24 cellular contexts compared by ENCODE assay signal in genomic region chr11:1049911-1050580, GRCh38. TPM values are rescaled to one million over a fixed set of nuclear protein-coding genes. Genes with fewer than 3 reads are reported as not detected.
DNase-seq lines count a peak whose midpoint lies in the region; ATAC-seq and TF ChIP-seq lines count a peak whose summit lies in the region.
"Had no signal": no experiment of that assay in that cellular context is flagged by ENCODE, and none has a peak within 500 bp of the region (broad histone marks: within the 10 kb centered on the region; RNA-seq: fewer than 3 reads in every experiment).

No MANE protein-coding gene starts in this region.

- H3K4me3 Mint-ChIP-seq in endodermal cell: no peak overlapping the region
- H3K4me3 Mint-ChIP-seq: activated CD4-positive, alpha-beta T cell treated with anti-CD3 and anti-CD28 coated beads for 36 hours; activated CD8-positive, alpha-beta T cell treated with anti-CD3 and anti-CD28 coated beads, Interleukin-2, amount 10 ng/mL, durations not matched to agents 7 days and 5 days; CD4-positive, CD25-positive, alpha-beta regulatory T cell; GM23338; IgD-negative memory B cell; T-helper 17 cell had no signal

- H3K36me3 Mint-ChIP-seq in endodermal cell (ENCODE audit: low read depth): no peaks in the 10 kb centered on the region
- H3K36me3 Mint-ChIP-seq: CD4-positive, CD25-positive, alpha-beta regulatory T cell; IgD-negative memory B cell had no signal

- POLR2A ChIA-PET in OCI-LY7 (lab: Charles Lee): no interaction called here

- H3K27ac ChIP-seq in BLaER1: peak overlapping the region; percentile 70
- H3K27ac ChIP-seq in endodermal cell (ENCODE audit: low read depth, low read length): no peak overlapping the region
- H3K27ac ChIP-seq in osteoblast (ENCODE audit: low read depth, low read length): no peak overlapping the region
- no peak overlapping the region for H3K27ac ChIP-seq in OCI-LY7 (ENCODE audit: low read depth, low read length, poor library complexity, severe bottlenecking)
- H3K27ac ChIP-seq: brain microvascular endothelial cell, testis had no signal

- BruUV-seq in OCI-LY7 (replicated peaks; lab: Mats Ljungman, UMichigan): no TSS peak

- no peak overlapping the region for H3K27ac Mint-ChIP-seq in endodermal cell
- H3K27ac Mint-ChIP-seq: activated CD4-positive, alpha-beta T cell treated with anti-CD3 and anti-CD28 coated beads for 36 hours; activated CD8-positive, alpha-beta T cell treated with anti-CD3 and anti-CD28 coated beads, Interleukin-2, amount 10 ng/mL, durations not matched to agents 7 days and 5 days; GM23338; T-helper 17 cell had no signal

- intact Hi-C loops in OCI-LY7 (cut with micrococcal nuclease; ENCODE audit: unreplicated experiment): no loop called here

- peaks cover 6% of the 10 kb centered on the region; the same call in 1 of the 2 replicates for H3K9me3 ChIP-seq in BLaER1
- peaks cover 3% of the 10 kb centered on the region for H3K9me3 ChIP-seq in endodermal cell (ENCODE audit: control insufficient read depth, low read length)
- no peaks in the 10 kb centered on the region for H3K9me3 ChIP-seq in osteoblast (ENCODE audit: low read depth, low read length)
- no peaks in the 10 kb centered on the region for H3K9me3 ChIP-seq in OCI-LY7 (ENCODE audit: low read length)
- H3K9me3 ChIP-seq: testis had no signal

- H3K4me2 ChIP-seq in BLaER1: peak overlapping the region; percentile 91
- H3K4me2 ChIP-seq in osteoblast (ENCODE audit: insufficient read depth, low read length): no peak overlapping the region
- H3K4me2 ChIP-seq in OCI-LY7 (ENCODE audit: low read length): no peak overlapping the region
- H3K4me2 ChIP-seq: GM23338 had no signal

- H3K79me2 ChIP-seq in osteoblast (ENCODE audit: insufficient read depth, low read length): no peaks in the 10 kb centered on the region
- H3K79me2 ChIP-seq in OCI-LY7 (ENCODE audit: insufficient read depth, low read depth, low read length): no peaks in the 10 kb centered on the region

- H3K27me3 Mint-ChIP-seq in endodermal cell (ENCODE audit: insufficient read depth): peaks cover 2% of the 10 kb centered on the region

- no peak for ATAC-seq in HG03025 (IDR thresholded peaks at IDR 0.05; ENCODE audit: low FRiP score, unreplicated experiment)

- WGBS in endodermal cell (ENCODE audit: insufficient coverage in 1 of 2, insufficient read length in 1 of 2), 2 experiments: 91 to 92% methylated on average over 14 to 18 of the region's 18 CpGs

- H3K4me1 ChIP-seq in BLaER1 (peaks cover 91% of the 10 kb centered on the region), endodermal cell (ENCODE audit: control insufficient read depth, insufficient read depth, low read length) (no peaks in the 10 kb centered on the region), osteoblast (ENCODE audit: insufficient read depth, low read length) (no peaks in the 10 kb centered on the region), OCI-LY7 (ENCODE audit: insufficient read depth, low read length, poor library complexity, severe bottlenecking) (no peaks in the 10 kb centered on the region)
- H3K4me1 ChIP-seq: testis had no signal

- H3K9me3 Mint-ChIP-seq in endodermal cell: peaks cover 2% of the 10 kb centered on the region
- H3K9me3 Mint-ChIP-seq: GM23338 had no signal

- H2AFZ ChIP-seq in osteoblast (ENCODE audit: low read length) (no peak overlapping the region), OCI-LY7 (ENCODE audit: low read length) (no peak overlapping the region)
- H2AFZ ChIP-seq: GM23338 had no signal

- H3K4me3 ChIP-seq in BLaER1 (peak overlapping the region; percentile 34; the same call in 1 of the 2 replicates), endodermal cell (ENCODE audit: low read length) (no peak overlapping the region), osteoblast (ENCODE audit: insufficient read depth, low read length) (no peak overlapping the region), OCI-LY7 (ENCODE audit: low read depth, low read length, poor library complexity, severe bottlenecking) (no peak overlapping the region)
- H3K4me3 ChIP-seq: GM23338, lung, testis had no signal

- DNase-seq in Daoy (ENCODE audit: low read depth) (peak; percentile 1), endodermal cell (peak; percentile 39), osteoblast (ENCODE audit: insufficient read length, low spot score, missing footprints) (peak; percentile 59), OCI-LY7 (ENCODE audit: low spot score) (no peak), hypothalamus (lab: John Stamatoyannopoulos, UW) (no peak)
- DNase-seq: activated CD4-positive, alpha-beta T cell treated with anti-CD3 and anti-CD28 coated beads for 36 hours; activated CD8-positive, alpha-beta T cell treated with anti-CD3 and anti-CD28 coated beads, Interleukin-2, amount 10 ng/mL, durations not matched to agents 7 days and 5 days; activated gamma-delta T cell; brain microvascular endothelial cell; CD4-positive, CD25-positive, alpha-beta regulatory T cell; DND-41; NCI-H187; stimulated activated naive CD8-positive, alpha-beta T cell treated with anti-CD3 and anti-CD28 coated beads, Interleukin-15, Interleukin-2, amounts not matched to agents 100 U/mL and 50 U/mL, for 24 hours; testis had no signal

- CTCF ChIA-PET in OCI-LY7 (lab: Charles Lee; ENCODE audit: unreplicated experiment): no interaction called here

- no peaks in the 10 kb centered on the region for H3K9me2 ChIP-seq in OCI-LY7 (ENCODE audit: insufficient read depth, low read length)

- no peaks in the 10 kb centered on the region for H3K4me1 Mint-ChIP-seq in endodermal cell
- H3K4me1 Mint-ChIP-seq: activated CD4-positive, alpha-beta T cell treated with anti-CD3 and anti-CD28 coated beads for 36 hours; GM23338 had no signal

- H3K27me3 ChIP-seq in BLaER1: no peaks in the 10 kb centered on the region
- no peaks in the 10 kb centered on the region for H3K27me3 ChIP-seq in endodermal cell (ENCODE audit: control insufficient read depth, insufficient read depth, low read length, poor library complexity, severe bottlenecking)
- peaks cover 25% of the 10 kb centered on the region for H3K27me3 ChIP-seq in osteoblast (ENCODE audit: insufficient read depth, low read length)
- H3K27me3 ChIP-seq: testis had no signal

- H3K9ac ChIP-seq in BLaER1 (peak overlapping the region; percentile 66), endodermal cell (ENCODE audit: extremely low read depth, low read length, poor library complexity, severe bottlenecking) (no peak overlapping the region)

- H4K20me1 ChIP-seq in BLaER1: no peaks in the 10 kb centered on the region
- no peaks in the 10 kb centered on the region for H4K20me1 ChIP-seq in osteoblast (ENCODE audit: insufficient read depth, low read length)
- H4K20me1 ChIP-seq in OCI-LY7 (ENCODE audit: insufficient read depth, low read length): no peaks in the 10 kb centered on the region

- TF ChIP-seq CTCF in endodermal cell (conservative IDR thresholded peaks at IDR 0.05) (no peak), osteoblast (IDR thresholded peaks at IDR 0.05; ENCODE audit: extremely low read depth, low read depth, low read length) (no peak), OCI-LY7 (conservative IDR thresholded peaks at IDR 0.05; ENCODE audit: low read length) (no peak)

- H3K36me3 ChIP-seq in BLaER1 (no peaks in the 10 kb centered on the region), endodermal cell (ENCODE audit: control insufficient read depth, insufficient read depth, low read length) (no peaks in the 10 kb centered on the region), osteoblast (ENCODE audit: insufficient read depth, low read length) (no peaks in the 10 kb centered on the region), OCI-LY7 (ENCODE audit: insufficient read depth, low read length) (no peaks in the 10 kb centered on the region)
- H3K36me3 ChIP-seq: brain microvascular endothelial cell had no signal

RNA-seq across cellular contexts. Expression of gene MUC6, which starts 13.5 kb away (rescaled TPM):
- total RNA-seq in Daoy (2014; rRNA removed; shearing (Covaris generic)): not detected in 2 replicates
- total RNA-seq in endodermal cell (under 1 TPM; 0.26 to 0.40 TPM), osteoblast (not detected in 2 replicates), OCI-LY7 (2022) (not detected in 2 replicates)
- 0.04 TPM for polyA plus RNA-seq in endodermal cell (2013, experiment 1 of 2)
- polyA plus RNA-seq in endodermal cell (2013, experiment 2 of 2): not detected
- not detected in 2 replicates for total RNA-seq in OCI-LY7 (2014; rRNA removed; shearing (Covaris generic))
- total RNA-seq: activated CD4-positive, alpha-beta T cell treated with anti-CD3 and anti-CD28 coated beads for 36 hours; activated CD8-positive, alpha-beta T cell treated with anti-CD3 and anti-CD28 coated beads, Interleukin-2, amount 10 ng/mL, durations not matched to agents 7 days and 5 days; CD4-positive, CD25-positive, alpha-beta regulatory T cell; glomerular endothelial cell; GM23338; SK-MEL-5; T-helper 17 cell; urinary bladder had no signal
- polyA plus RNA-seq: GM23338, IgD-negative memory B cell, neural cell, urinary bladder had no signal

RNA-seq across cellular contexts. Expression of gene MUC2, which starts 24.6 kb away (rescaled TPM):
- total RNA-seq in Daoy (2014; rRNA removed; shearing (Covaris generic)): not detected in 2 replicates
- total RNA-seq in endodermal cell (not detected), osteoblast (not detected in 2 replicates), OCI-LY7 (2022) (not detected in 2 replicates)
- polyA plus RNA-seq in endodermal cell (2013, experiment 1 of 2): not detected
- polyA plus RNA-seq in endodermal cell (2013, experiment 2 of 2): not detected
- total RNA-seq in OCI-LY7 (2014; rRNA removed; shearing (Covaris generic)): not detected in 2 replicates
- total RNA-seq: activated CD4-positive, alpha-beta T cell treated with anti-CD3 and anti-CD28 coated beads for 36 hours; activated CD8-positive, alpha-beta T cell treated with anti-CD3 and anti-CD28 coated beads, Interleukin-2, amount 10 ng/mL, durations not matched to agents 7 days and 5 days; CD4-positive, CD25-positive, alpha-beta regulatory T cell; glomerular endothelial cell; GM23338; SK-MEL-5; T-helper 17 cell; urinary bladder had no signal
- polyA plus RNA-seq: CD4-positive, CD25-positive, alpha-beta regulatory T cell; GM23338; IgD-negative memory B cell; neural cell had no signal

Comparison
In these comparisons a context has a peak if more than half of its experiments do, and no peak if none do; other contexts are left out.
1. DNase-seq: peak in Daoy (single experiment), endodermal cell (single experiment) and osteoblast (single experiment); none in OCI-LY7 (single experiment) and hypothalamus (0 of 51).